In genomic region chr10:48506147-48506917, GRCh38 we compare ENCODE assay signal across 8 cellular contexts.
DNase-seq lines count a peak whose midpoint lies in the region; ATAC-seq and TF ChIP-seq lines count a peak whose summit lies in the region.

No MANE protein-coding gene starts in this region.

- no peak overlapping the region for H3K4me2 ChIP-seq in GM23338

- no peaks in the 10 kb centered on the region for H3K9me3 ChIP-seq in RWPE2 (ENCODE audit: severe bottlenecking)
- no peaks in the 10 kb centered on the region for H3K9me3 ChIP-seq in spleen

- TF ChIP-seq CTCF in GM23338 (conservative IDR thresholded peaks at IDR 0.05; ENCODE audit: low read depth in 2 of 2) (peak; percentile 14 to 49; a peak in 3 of 4 replicates), RWPE2 (IDR thresholded peaks at IDR 0.05; ENCODE audit: poor library complexity, severe bottlenecking) (peak; percentile 34), spleen (IDR thresholded peaks at IDR 0.05 in 8 of 11, conservative IDR thresholded peaks at IDR 0.05 in 3 of 11) (no peak)

- DNase-seq in CD1c-positive myeloid dendritic cell (ENCODE audit: extremely low spot score): peak; percentile 46
- no peak for DNase-seq in GM23338 (ENCODE audit: low spot score)
- DNase-seq in RWPE2 (ENCODE audit: low spot score): no peak
- peak; percentile 40 for DNase-seq in germinal center (ENCODE audit: low spot score)
- DNase-seq in spleen: no peak
- no peak for DNase-seq in amniotic stem cell (lab: John Stamatoyannopoulos, UW)
- DNase-seq in middle frontal gyrus (ENCODE audit: extremely low spot score, low spot score): no peak

- no peaks in the 10 kb centered on the region for H3F3A ChIP-seq in GM23338 (replicated peaks; ENCODE audit: low read depth)

- no peak overlapping the region for H3K27ac ChIP-seq in GM23338 (ENCODE audit: low read depth)
- no peak overlapping the region for H3K27ac ChIP-seq in RWPE2 (ENCODE audit: poor library complexity, severe bottlenecking)
- no peak overlapping the region for H3K27ac ChIP-seq in spleen

- no peaks in the 10 kb centered on the region for H3K36me3 ChIP-seq in GM23338 (ENCODE audit: insufficient read depth)
- no peaks in the 10 kb centered on the region for H3K36me3 ChIP-seq in RWPE2 (ENCODE audit: low read depth)
- H3K36me3 ChIP-seq in spleen: no peaks in the 10 kb centered on the region

- no peaks in the 10 kb centered on the region for H3K9me3 Mint-ChIP-seq in GM23338

- 66 to 80% (median 74%) methylated on average over 8 of the region's 8 CpGs for WGBS in spleen, 5 donors

- no peaks in the 10 kb centered on the region for H3K27me3 ChIP-seq in GM23338 (ENCODE audit: insufficient read depth)
- H3K27me3 ChIP-seq in RWPE2 (ENCODE audit: insufficient read depth, poor library complexity, severe bottlenecking): no peaks in the 10 kb centered on the region
- H3K27me3 ChIP-seq in spleen (replicated peaks in 1 of 7): no peaks in the 10 kb centered on the region

- intact Hi-C loops in spleen (cut with DNase I; ENCODE audit: low total_unique reads): loop anchor here (10.0 kb wide), 1 partner anchor 142 kb away; no protein-coding TSS in a partner anchor

- no peaks in the 10 kb centered on the region for H3K9me2 ChIP-seq in GM23338 (ENCODE audit: insufficient read depth)

- H3K36me3 Mint-ChIP-seq in GM23338 (ENCODE audit: low read depth): no peaks in the 10 kb centered on the region

- no peak for TF ChIP-seq POLR2A in spleen (IDR thresholded peaks at IDR 0.05)

- 0 out of 2 replicates have a peak, but pooled peaks cover 7% of the 10 kb centered on the region for H4K20me1 ChIP-seq in GM23338 (replicated peaks; ENCODE audit: insufficient read depth)

- H3K27ac Mint-ChIP-seq in GM23338: no peak overlapping the region

- H3K4me3 ChIP-seq in GM23338 (no peak overlapping the region), RWPE2 (ENCODE audit: severe bottlenecking) (no peak overlapping the region), spleen (no peak overlapping the region)

- peaks cover 17% of the 10 kb centered on the region for H3K79me2 ChIP-seq in GM23338 (replicated peaks; ENCODE audit: insufficient read depth)

- peaks cover 11% of the 10 kb centered on the region for H3K27me3 Mint-ChIP-seq in GM23338 (ENCODE audit: insufficient read depth, low read depth, poor library complexity)

- no peak overlapping the region for H2AFZ ChIP-seq in GM23338

- ATAC-seq in GM23338 (no peak), RWPE2 (ENCODE audit: low read depth) (peak; percentile 27; the same call in 1 of the 3 replicates), GM21381 (IDR thresholded peaks at IDR 0.05; ENCODE audit: unreplicated experiment) (no peak)

- no peak overlapping the region for H3K4me3 Mint-ChIP-seq in GM23338

- H3K4me1 Mint-ChIP-seq in GM23338: peaks cover 22% of the 10 kb centered on the region

- H3K4me1 ChIP-seq in GM23338 (ENCODE audit: insufficient read depth) (no peaks in the 10 kb centered on the region; the same call in 1 of the 2 replicates), RWPE2 (ENCODE audit: insufficient read depth, poor library complexity, severe bottlenecking) (no peaks in the 10 kb centered on the region), spleen (peaks cover 0 to 17% (median 5%) of the 10 kb centered on the region in 6 donors)

TF ChIP-seq in GM23338, 12 proteins besides CTCF, POLR2A, EP300 and RAD21:
- TF ChIP-seq NANOG (IDR thresholded peaks at IDR 0.05; ENCODE audit: borderline replicate concordance) (no peak), ETS1 (IDR thresholded peaks at IDR 0.05) (no peak), EZH2phosphoT487 (IDR thresholded peaks at IDR 0.05; ENCODE audit: unreplicated experiment) (no peak), ZNF114 (CRISPR knock-in tag; IDR thresholded peaks at IDR 0.05) (no peak)

Comparison
In these comparisons a context has a peak if more than half of its experiments do, and no peak if none do; other contexts are left out.
1. DNase-seq: peak in CD1c-positive myeloid dendritic cell (single experiment) and germinal center (single experiment); none in GM23338 (single experiment), RWPE2 (single experiment), spleen (single experiment), amniotic stem cell (single experiment) and middle frontal gyrus (single experiment).
2. CTCF ChIP-seq: peak in GM23338 (2 of 2) and RWPE2 (single experiment); none in spleen (0 of 11).